ENCODE assay signal across 8 cellular contexts in genomic region chr10:69179743-69180524, GRCh38. TPM values are rescaled to one million over a fixed set of nuclear protein-coding genes. Genes with fewer than 3 reads are reported as not detected.
DNase-seq lines count a peak whose midpoint lies in the region; ATAC-seq and TF ChIP-seq lines count a peak whose summit lies in the region.

SUPV3L1 (plus strand) TSS chr10:69180234; CDS start chr10:69180292, 58 bp downstream.

- peak; percentile 30 to 32 for TF ChIP-seq RAD21 in liver (IDR thresholded peaks at IDR 0.05)

- peaks cover 0 to 26% (median 20%) of the 10 kb centered on the region in 4 donors for H3K4me1 ChIP-seq in liver (ENCODE audit: control insufficient read depth in 4 of 4, insufficient read depth in 4 of 4, low read length in 3 of 4)

- H3K27ac Mint-ChIP-seq in CD14-positive monocyte, result peak within 1 kb of the TSS; percentile 99 to 100 (median 99)
- peak within 1 kb of the TSS; percentile 98 for H3K27ac Mint-ChIP-seq in activated CD4-positive, alpha-beta memory T cell treated with anti-CD3 and anti-CD28 coated beads, Interleukin-2, amount 10 ng/mL, durations not matched to agents 7 days and 5 days

- H3K27ac ChIP-seq in dorsolateral prefrontal cortex (peak within 1 kb of the TSS; percentile 94 to 100 (median 99)), liver (ENCODE audit: low read depth in 1 of 2, low read length in 2 of 2) (peak within 1 kb of the TSS; percentile 83 to 92)

- intact Hi-C loops in CD14-positive monocyte (cut with micrococcal nuclease), result loop anchor here in 1 of 2 donors (10.0 kb wide), 1 partner anchor 55 kb away; the partner anchor contains the start of gene VPS26A
- intact Hi-C loops in dorsolateral prefrontal cortex (cut with DNase I), result loop anchor here (1.0 to 5.0 kb wide), 3 partner anchors 56 to 278 kb away; partner anchors contain the start of genes VPS26A (in 2 of the 2), DDX21 (in 1 of the 2) and DDX50 (in 1 of the 2)

- POLR2A ChIA-PET in activated CD4-positive, alpha-beta memory T cell treated with anti-CD3 and anti-CD28 coated beads, Interleukin-2, amount 10 ng/mL, durations not matched to agents 7 days and 5 days (lab: Charles Lee), result interaction anchor here (0.7 to 2.0 kb wide), 20 partner anchors 9 to 210 kb away, joined by 3 to 12 read pairs (median 4); partner anchors contain the start of gene HKDC1

- DNase-seq in CD14-positive monocyte (ENCODE audit: low spot score), result peak; percentile 95
- DNase-seq in NCI-H82 (lab: John Stamatoyannopoulos, UW), result peak; percentile 98
- DNase-seq in activated CD4-positive, alpha-beta memory T cell treated with anti-CD3 and anti-CD28 coated beads, Interleukin-2, amount 10 ng/mL, durations not matched to agents 7 days and 5 days, result peak; percentile 87
- DNase-seq in dorsolateral prefrontal cortex, result peak; percentile 89 to 100 (median 97)
- peak; percentile 89 for DNase-seq in stimulated activated CD4-positive, alpha-beta T cell treated with anti-CD3 and anti-CD28 coated beads, Interleukin-4, amount 100 ng/mL, for 24 hours

- TF ChIP-seq CTCF in CD14-positive monocyte (IDR thresholded peaks at IDR 0.05) (no peak), dorsolateral prefrontal cortex (IDR thresholded peaks at IDR 0.05 in 54 of 56, conservative IDR thresholded peaks at IDR 0.05 in 2 of 56; ENCODE audit: low read depth in 1 of 56, partially characterized antibody in 56 of 56) (peak in 14 of 56 donors; percentile 6 to 41 (median 19)), liver (IDR thresholded peaks at IDR 0.05; ENCODE audit: low read depth, low read length, missing input control) (no peak)

- H3K4me3 ChIP-seq in dorsolateral prefrontal cortex (peak within 1 kb of the TSS; percentile 73 to 100 (median 99)), liver (ENCODE audit: low read depth in 1 of 3, low read length in 3 of 3) (peak within 1 kb of the TSS; percentile 73 to 99 (median 93))

- under 1% methylated on average over 44 of the region's 44 CpGs for WGBS in liver

- CTCF ChIA-PET in activated CD4-positive, alpha-beta memory T cell treated with anti-CD3 and anti-CD28 coated beads, Interleukin-2, amount 10 ng/mL, durations not matched to agents 7 days and 5 days (lab: Charles Lee), result interaction anchor here (1.3 to 1.4 kb wide), 4 partner anchors 46 to 213 kb away, joined by 3 to 6 read pairs (median 4); no protein-coding TSS in a partner anchor

- H3K9me3 ChIP-seq in liver (ENCODE audit: control insufficient read depth in 4 of 4, low read length in 3 of 4), result no peaks in the 10 kb centered on the region

- peaks cover 0 to 5% (median 0%) of the 10 kb centered on the region in 4 donors for H3K36me3 ChIP-seq in liver (ENCODE audit: control insufficient read depth in 4 of 4, insufficient read depth in 3 of 4, low read depth in 1 of 4, low read length in 3 of 4)

- H3K9ac ChIP-seq in liver (ENCODE audit: low read depth in 1 of 2, low read length in 2 of 2), result peak within 1 kb of the TSS; percentile 91 to 96

- H3K27me3 Mint-ChIP-seq in CD14-positive monocyte (ENCODE audit: low read depth in 3 of 3), result peaks cover 0 to 2% (median 0%) of the 10 kb centered on the region in 3 donors
- H3K27me3 Mint-ChIP-seq in activated CD4-positive, alpha-beta memory T cell treated with anti-CD3 and anti-CD28 coated beads, Interleukin-2, amount 10 ng/mL, durations not matched to agents 7 days and 5 days, result no peaks in the 10 kb centered on the region

- peak within 1 kb of the TSS; percentile 90 to 92 for H3K4me3 Mint-ChIP-seq in CD14-positive monocyte
- peak within 1 kb of the TSS; percentile 92 for H3K4me3 Mint-ChIP-seq in activated CD4-positive, alpha-beta memory T cell treated with anti-CD3 and anti-CD28 coated beads, Interleukin-2, amount 10 ng/mL, durations not matched to agents 7 days and 5 days

- H3K36me3 Mint-ChIP-seq in CD14-positive monocyte, result peaks cover 8 to 11% of the 10 kb centered on the region in 2 donors
- H3K36me3 Mint-ChIP-seq in activated CD4-positive, alpha-beta memory T cell treated with anti-CD3 and anti-CD28 coated beads, Interleukin-2, amount 10 ng/mL, durations not matched to agents 7 days and 5 days (ENCODE audit: low read depth), result peaks cover 13% of the 10 kb centered on the region

- peaks cover 0 to 6% (median 4%) of the 10 kb centered on the region in 7 donors for H3K9me3 Mint-ChIP-seq in CD14-positive monocyte
- H3K9me3 Mint-ChIP-seq in activated CD4-positive, alpha-beta memory T cell treated with anti-CD3 and anti-CD28 coated beads, Interleukin-2, amount 10 ng/mL, durations not matched to agents 7 days and 5 days, result no peaks in the 10 kb centered on the region

- ATAC-seq in GM19395 (IDR thresholded peaks at IDR 0.05; ENCODE audit: unreplicated experiment) (peak; percentile 87), HG03565 (IDR thresholded peaks at IDR 0.05; ENCODE audit: unreplicated experiment) (peak; percentile 74)

- peaks cover 18% of the 10 kb centered on the region for H3K4me1 Mint-ChIP-seq in CD14-positive monocyte
- peaks cover 45% of the 10 kb centered on the region for H3K4me1 Mint-ChIP-seq in activated CD4-positive, alpha-beta memory T cell treated with anti-CD3 and anti-CD28 coated beads, Interleukin-2, amount 10 ng/mL, durations not matched to agents 7 days and 5 days

- H3K27me3 ChIP-seq in dorsolateral prefrontal cortex (no peaks in the 10 kb centered on the region), liver (ENCODE audit: control insufficient read depth in 4 of 4, insufficient read depth in 4 of 4, low read length in 3 of 4) (no peaks in the 10 kb centered on the region)

TF ChIP-seq in liver, 16 proteins besides CTCF, POLR2A, EP300 and RAD21 (continues in another document):
- TF ChIP-seq RXRA (IDR thresholded peaks at IDR 0.05), result peak; percentile 28 to 41
- TF ChIP-seq TAF1 (conservative IDR thresholded peaks at IDR 0.05), result peak; percentile 92
- TF ChIP-seq NR2F2 (IDR thresholded peaks at IDR 0.05), result no peak
- TF ChIP-seq FOXA1 (IDR thresholded peaks at IDR 0.05), result peak; percentile 37
- peak; percentile 77 for TF ChIP-seq SP1 (IDR thresholded peaks at IDR 0.05)
- TF ChIP-seq HNF4A (conservative IDR thresholded peaks at IDR 0.05), result peak; percentile 45 to 52
- TF ChIP-seq JUND (IDR thresholded peaks at IDR 0.05), result peak; percentile 45 to 58
- TF ChIP-seq HNF4G (IDR thresholded peaks at IDR 0.05), result no peak
- TF ChIP-seq ATF3 (IDR thresholded peaks at IDR 0.05), result peak; percentile 70
- TF ChIP-seq YY1 (IDR thresholded peaks at IDR 0.05), result peak; percentile 69
- TF ChIP-seq MAX (IDR thresholded peaks at IDR 0.05), result peak; percentile 99
- TF ChIP-seq GABPA (IDR thresholded peaks at IDR 0.05 in 1 of 2, conservative IDR thresholded peaks at IDR 0.05 in 1 of 2), result peak in 1 of 2 donors; percentile 61
- no peak for TF ChIP-seq FOXA2 (IDR thresholded peaks at IDR 0.05)
- TF ChIP-seq EGR1 (IDR thresholded peaks at IDR 0.05; ENCODE audit: low read depth in 2 of 2), result peak in 1 of 2 donors; percentile 46
- TF ChIP-seq REST (IDR thresholded peaks at IDR 0.05), result peak; percentile 26

RNA-seq across cellular contexts. Expression of gene SUPV3L1, which starts in this region (rescaled TPM):
- polyA plus RNA-seq in CD14-positive monocyte, result 1 to 10 TPM; 6.8 to 7.3 TPM
- 10 to 100 TPM; 34.6 to 39.1 TPM for total RNA-seq in activated CD4-positive, alpha-beta memory T cell treated with anti-CD3 and anti-CD28 coated beads, Interleukin-2, amount 10 ng/mL, durations not matched to agents 7 days and 5 days
- total RNA-seq in dorsolateral prefrontal cortex, result 10 to 100 TPM; 23.2 to 52.6 (median 39.0) TPM
- total RNA-seq in liver, result 10 to 100 TPM; 14.1 to 21.7 TPM
- polyA plus RNA-seq in liver, result 10 to 100 TPM; 14.5 to 20.6 TPM

Comparison
In these comparisons a context has a peak if more than half of its experiments do, and no peak if none do; other contexts are left out.
1. Peak in every context shown above with its lines: DNase-seq, ATAC-seq, H3K4me3 ChIP-seq and H3K27ac ChIP-seq.